ENCODE assay signal across 8 cellular contexts in genomic region chr7:24757799-24758275, GRCh38. TPM values are rescaled to one million over a fixed set of nuclear protein-coding genes. Genes with fewer than 3 reads are reported as not detected.
DNase-seq lines count a peak whose midpoint lies in the region; ATAC-seq, FAIRE-seq and TF ChIP-seq lines count a peak whose summit lies in the region.

No MANE protein-coding gene starts in this region.

- H3K4me3 ChIP-seq in SU-DHL-6 (ENCODE audit: insufficient read depth, low read length, poor library complexity, severe bottlenecking): peak overlapping the region; percentile 50
- H3K4me3 ChIP-seq in neuron (ENCODE audit: low read length): peak overlapping the region; percentile 65

- no peaks in the 10 kb centered on the region for H3K79me2 ChIP-seq in SU-DHL-6 (ENCODE audit: insufficient read depth, low read length)

- no peaks in the 10 kb centered on the region for H4K20me1 ChIP-seq in SU-DHL-6 (ENCODE audit: low read depth, low read length)

- peak; percentile 15 for ATAC-seq in HG02763 (IDR thresholded peaks at IDR 0.05; ENCODE audit: unreplicated experiment)

- H3K27me3 ChIP-seq in SU-DHL-6 (ENCODE audit: low read length) (no peaks in the 10 kb centered on the region), neuron (ENCODE audit: insufficient read depth, low read length) (no peaks in the 10 kb centered on the region)

- H3K36me3 ChIP-seq in SU-DHL-6 (ENCODE audit: low read length): no peaks in the 10 kb centered on the region
- H3K36me3 ChIP-seq in neuron (ENCODE audit: insufficient read depth, low read length): no peaks in the 10 kb centered on the region

- peak; percentile 54 for FAIRE-seq in GM12891 (lab: Jason Lieb, UNC)

- H2AFZ ChIP-seq in SU-DHL-6 (ENCODE audit: low read depth, low read length, severe bottlenecking): peak overlapping the region; percentile 68
- H2AFZ ChIP-seq in neuron (ENCODE audit: low read depth, low read length): peak overlapping the region; percentile 99

- no peak for TF ChIP-seq POLR2A in GM12891 (IDR thresholded peaks at IDR 0.05; ENCODE audit: low read depth, low read length)

- DNase-seq in GM12891 (ENCODE audit: insufficient read length, low spot score): no peak
- DNase-seq in fibroblast of peridontal ligament (ENCODE audit: extremely low read depth): peak; percentile 62
- DNase-seq in NCI-H2081 treated with DMSO at 0.1 percent for 48 hours (lab: John Stamatoyannopoulos, UW): no peak
- no peak for DNase-seq in SW 1271 (lab: John Stamatoyannopoulos, UW)
- no peak for DNase-seq in HK-2 (ENCODE audit: unreplicated experiment)

- H3K9ac ChIP-seq in SU-DHL-6 (ENCODE audit: low read length): peak overlapping the region; percentile 44

- H3K9me3 ChIP-seq in SU-DHL-6 (ENCODE audit: insufficient read depth, low read length) (no peaks in the 10 kb centered on the region), neuron (ENCODE audit: low read length) (no peaks in the 10 kb centered on the region)

- no peak for TF ChIP-seq CTCF in SU-DHL-6 (IDR thresholded peaks at IDR 0.05; ENCODE audit: insufficient read depth, low read length, poor library complexity, severe bottlenecking)

- H3F3A ChIP-seq in SU-DHL-6 (ENCODE audit: insufficient read depth): no peaks in the 10 kb centered on the region

- H3K4me2 ChIP-seq in SU-DHL-6 (ENCODE audit: low read depth, low read length, poor library complexity, severe bottlenecking): peak overlapping the region; percentile 53

- H3K9me2 ChIP-seq in SU-DHL-6 (replicated peaks; ENCODE audit: insufficient read depth, low read length): no peaks in the 10 kb centered on the region

- no peak overlapping the region for H3K27ac ChIP-seq in SU-DHL-6 (ENCODE audit: low read depth, low read length)

- H3K4me1 ChIP-seq in neuron (ENCODE audit: insufficient read depth, low read length): peaks cover 11% of the 10 kb centered on the region

TF ChIP-seq in GM12891, 5 proteins besides CTCF, POLR2A, EP300 and RAD21:
- TF ChIP-seq POLR2AphosphoS5 (IDR thresholded peaks at IDR 0.05; ENCODE audit: low read depth, low read length) (no peak), TAF1 (IDR thresholded peaks at IDR 0.05; ENCODE audit: low read depth, low read length) (no peak), SPI1 (IDR thresholded peaks at IDR 0.05; ENCODE audit: low read depth, low read length) (no peak), PAX5 (IDR thresholded peaks at IDR 0.05; ENCODE audit: insufficient read depth, low read length, severe bottlenecking) (no peak), POU2F2 (IDR thresholded peaks at IDR 0.05; ENCODE audit: low read depth, low read length) (no peak)

RNA-seq across cellular contexts. Expression of gene GSDME, which starts 0.6 kb away (rescaled TPM):
- 122 TPM for polyA plus RNA-seq in GM12891 (2012; ENCODE audit: low read depth, missing spikeins)
